In the genomic region with DNA sequence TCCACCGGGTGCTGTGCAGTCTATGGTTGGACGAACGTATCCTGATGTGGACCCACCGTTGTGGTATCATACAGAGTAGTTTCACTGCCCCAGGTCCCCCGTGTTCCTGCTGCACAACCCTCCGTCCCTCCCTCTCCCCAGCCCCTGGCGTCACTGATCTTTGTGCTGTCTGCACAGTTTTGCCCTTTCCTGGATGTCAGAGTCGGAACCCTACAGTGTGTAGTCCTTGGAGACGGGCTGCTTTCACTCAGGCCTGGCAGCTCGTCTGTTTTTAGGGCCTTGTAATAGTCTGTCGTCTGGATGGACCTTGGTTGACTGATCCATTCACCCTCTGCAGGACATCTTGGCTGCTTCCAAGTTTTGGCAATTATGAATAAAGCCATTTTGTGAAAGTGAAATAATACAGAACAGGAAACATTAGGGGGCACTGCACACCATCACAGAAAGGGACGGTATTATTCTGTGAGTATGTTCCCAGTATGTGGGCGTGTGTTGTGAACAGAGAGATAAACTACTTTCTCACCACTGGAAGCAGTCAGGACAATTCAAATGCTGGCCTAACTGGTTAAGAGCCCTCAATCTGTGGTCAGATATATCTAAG, we compare ENCODE assay signal across 8 cellular contexts.
DNase-seq lines count a peak whose midpoint lies in the region; ATAC-seq and TF ChIP-seq lines count a peak whose summit lies in the region.
"Not testable (repeated sequence)": the region's sequence is repeated elsewhere in the genome, so short reads cannot be mapped to it uniquely, and the experiment has no call there.

No MANE protein-coding gene starts in this region.

- H3K36me3 Mint-ChIP-seq in Caco-2 (ENCODE audit: insufficient read depth, unreplicated experiment): peaks cover 75% of the 10 kb centered on the region
- not testable (repeated sequence) for H3K36me3 Mint-ChIP-seq in activated CD4-positive, alpha-beta T cell treated with anti-CD3 and anti-CD28 coated beads, Interleukin-2, amount 10 ng/mL, durations not matched to agents 7 days and 5 days (ENCODE audit: low read depth); natural killer cell

- H3K4me1 Mint-ChIP-seq in Caco-2 (ENCODE audit: low read depth, unreplicated experiment) (peaks cover 23% of the 10 kb centered on the region), natural killer cell (peaks cover 55 to 65% of the 10 kb centered on the region in 2 donors)
- peaks cover 65% of the 10 kb centered on the region for H3K4me1 Mint-ChIP-seq in activated CD4-positive, alpha-beta T cell treated with anti-CD3 and anti-CD28 coated beads, Interleukin-2, amount 10 ng/mL, durations not matched to agents 7 days and 5 days

- not testable (repeated sequence) for H3K4me3 Mint-ChIP-seq in Caco-2 (ENCODE audit: unreplicated experiment); activated CD4-positive, alpha-beta T cell treated with anti-CD3 and anti-CD28 coated beads, Interleukin-2, amount 10 ng/mL, durations not matched to agents 7 days and 5 days
- H3K4me3 Mint-ChIP-seq in natural killer cell: peak overlapping the region; percentile 45

- not testable (repeated sequence) for BruUV-seq in Caco-2 (replicated peaks; lab: Mats Ljungman, UMichigan)

- not testable (repeated sequence) for H3K36me3 ChIP-seq in Caco-2 (ENCODE audit: control insufficient read depth, insufficient read depth, low read length); heart right ventricle; stomach

- H3K4me3 ChIP-seq in Caco-2 (ENCODE audit: low read depth, low read length); heart right ventricle; stomach: not testable (repeated sequence)

- ATAC-seq in heart right ventricle (peak; percentile 67 to 89 (median 82)), natural killer cell (peak; percentile 76 to 80 (median 79))

- not testable (repeated sequence) for H3K9me3 Mint-ChIP-seq in Caco-2 (ENCODE audit: unreplicated experiment); activated CD4-positive, alpha-beta T cell treated with anti-CD3 and anti-CD28 coated beads, Interleukin-2, amount 10 ng/mL, durations not matched to agents 7 days and 5 days; natural killer cell

- CTCF ChIA-PET in Caco-2 (lab: Charles Lee): not testable (repeated sequence)
- CTCF ChIA-PET in HEK293T (lab: Yijun Ruan, JAX): interaction anchor here (0.7 kb wide), 1 partner anchor 14 kb away, joined by 3 read pairs; no protein-coding TSS in a partner anchor
- CTCF ChIA-PET in activated CD4-positive, alpha-beta T cell treated with anti-CD3 and anti-CD28 coated beads, Interleukin-2, amount 10 ng/mL, durations not matched to agents 7 days and 5 days (lab: Charles Lee): interaction anchor here (1.0 kb wide), 1 partner anchor 25 kb away, joined by 3 read pairs; no protein-coding TSS in a partner anchor

- H3K27ac ChIP-seq in heart right ventricle (peak overlapping the region in 9 of 10 donors; percentile 57 to 86 (median 79)), stomach (peak overlapping the region in 4 of 5 donors; percentile 25 to 58 (median 53))

- not testable (repeated sequence) for H3K27ac Mint-ChIP-seq in Caco-2 (ENCODE audit: unreplicated experiment); activated CD4-positive, alpha-beta T cell treated with anti-CD3 and anti-CD28 coated beads, Interleukin-2, amount 10 ng/mL, durations not matched to agents 7 days and 5 days
- H3K27ac Mint-ChIP-seq in natural killer cell: peak overlapping the region; percentile 59 to 61

- H3K4me1 ChIP-seq in Caco-2: not testable (repeated sequence)
- peaks cover 36 to 97% (median 81%) of the 10 kb centered on the region in 9 donors for H3K4me1 ChIP-seq in heart right ventricle
- H3K4me1 ChIP-seq in stomach: peaks cover 41 to 95% (median 66%) of the 10 kb centered on the region in 4 donors

- TF ChIP-seq CTCF in Caco-2 (IDR thresholded peaks at IDR 0.05; ENCODE audit: insufficient read depth in 1 of 2, low read depth in 1 of 2, low read length in 1 of 2, severe bottlenecking in 1 of 2, unreplicated experiment in 1 of 2) (peak; percentile 42 to 51), heart right ventricle (IDR thresholded peaks at IDR 0.05) (peak; percentile 43 to 82 (median 70)), natural killer cell (IDR thresholded peaks at IDR 0.05) (peak; percentile 55), stomach (IDR thresholded peaks at IDR 0.05) (peak in 5 of 7 experiments; percentile 34 to 84 (median 49))

- not testable (repeated sequence) for TF ChIP-seq POLR2A in stomach (IDR thresholded peaks at IDR 0.05)

- H3K9me3 ChIP-seq in Caco-2, heart right ventricle, stomach: not testable (repeated sequence)

- POLR2A ChIA-PET in Caco-2 (lab: Charles Lee); HEK293T (lab: Yijun Ruan, JAX); activated CD4-positive, alpha-beta T cell treated with anti-CD3 and anti-CD28 coated beads, Interleukin-2, amount 10 ng/mL, durations not matched to agents 7 days and 5 days (lab: Charles Lee): not testable (repeated sequence)

- DNase-seq in Caco-2: peak in 1 of 2 experiments; percentile 58
- peak; percentile 55 for DNase-seq in HEK293T (ENCODE audit: extremely low spot score)
- peak; percentile 2 for DNase-seq in NCI-H748 treated with DMSO at 0.1 percent for 48 hours (lab: John Stamatoyannopoulos, UW)
- DNase-seq in activated CD4-positive, alpha-beta T cell treated with anti-CD3 and anti-CD28 coated beads, Interleukin-2, amount 10 ng/mL, durations not matched to agents 7 days and 5 days: peak; percentile 62
- peak; percentile 89 for DNase-seq in cerebellar cortex (ENCODE audit: low spot score)
- peak in 1 of 2 donors; percentile 78 for DNase-seq in heart right ventricle
- DNase-seq in natural killer cell: not testable (repeated sequence)
- peak; percentile 48 for DNase-seq in stomach

- TF ChIP-seq EP300 in stomach (IDR thresholded peaks at IDR 0.05): not testable (repeated sequence)

- not testable (repeated sequence) for H3K27me3 Mint-ChIP-seq in Caco-2 (ENCODE audit: insufficient read depth, unreplicated experiment); activated CD4-positive, alpha-beta T cell treated with anti-CD3 and anti-CD28 coated beads, Interleukin-2, amount 10 ng/mL, durations not matched to agents 7 days and 5 days; natural killer cell (ENCODE audit: low read depth in 2 of 2)

- intact Hi-C loops in Caco-2 (cut with micrococcal nuclease; ENCODE audit: unreplicated experiment): loop anchor here (5.0 kb wide), 1 partner anchor 174 kb away; the partner anchor contains the start of gene SPG7
- intact Hi-C loops in heart right ventricle (cut with DNase I): loop anchor here (2.0 to 10.0 kb wide), 12 partner anchors 61 to 311 kb away; partner anchors contain the start of genes SPG7 (in 7 of the 10), ANKRD11 (in 3 of the 10) and RPL13 (in 1 of the 10)
- intact Hi-C loops in natural killer cell (cut with micrococcal nuclease): loop anchor here (1.0 to 5.0 kb wide), 3 partner anchors 154 to 224 kb away; partner anchors contain the start of gene SPG7
- intact Hi-C loops in stomach (cut with DNase I; ENCODE audit: low total_unique reads): not testable (repeated sequence)

- not testable (repeated sequence) for H3K27me3 ChIP-seq in Caco-2 (replicated peaks; ENCODE audit: control insufficient read depth, insufficient read depth, low read length); heart right ventricle; stomach

- WGBS in heart right ventricle, 2 donors: 26 to 27% methylated on average over 9 to 11 of the region's 13 CpGs
- 37 to 39% (median 37%) methylated on average over 9 to 13 of the region's 13 CpGs for WGBS in stomach, 5 donors
